ENCODE assay signal across 11 cellular contexts in the genomic region with DNA sequence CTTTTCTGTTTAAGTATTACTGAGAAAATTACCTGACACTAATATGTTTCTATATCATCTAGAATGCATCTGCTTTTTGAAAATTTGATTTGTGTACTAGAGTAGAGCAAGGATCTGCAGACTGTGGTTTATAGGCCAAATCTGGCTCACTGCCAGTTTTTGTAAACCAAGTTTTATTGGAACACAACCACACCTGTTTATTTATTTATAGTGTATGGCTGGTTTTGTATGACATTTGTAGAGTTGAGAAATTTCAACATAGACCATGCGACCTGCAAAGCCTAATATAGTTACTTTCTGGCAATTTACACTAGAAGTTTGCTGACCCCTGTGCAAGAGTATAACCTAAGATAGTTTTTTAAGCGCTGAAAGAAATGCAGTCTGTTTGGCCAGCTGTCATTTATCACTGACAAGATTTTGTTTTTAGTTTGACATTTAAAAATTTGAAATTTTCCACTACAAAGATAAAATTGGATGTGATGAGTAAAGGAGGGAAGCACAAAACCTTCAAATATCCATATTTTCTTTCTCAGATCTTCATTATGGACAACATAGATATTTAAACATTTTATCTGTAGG. TPM values are rescaled to one million over a fixed set of nuclear protein-coding genes. Genes with fewer than 3 reads are reported as not detected.
DNase-seq lines count a peak whose midpoint lies in the region; ATAC-seq and TF ChIP-seq lines count a peak whose summit lies in the region.
"Had no signal": no experiment of that assay in that cellular context is flagged by ENCODE, and none has a peak within 500 bp of the region (broad histone marks: within the 10 kb centered on the region; RNA-seq: fewer than 3 reads in every experiment).

No MANE protein-coding gene starts in this region.

- H3K9me3 Mint-ChIP-seq in activated CD4-positive, alpha-beta T cell treated with anti-CD3 and anti-CD28 coated beads, Interleukin-2, amount 10 ng/mL, durations not matched to agents 7 days and 5 days, result no peaks in the 10 kb centered on the region
- H3K9me3 Mint-ChIP-seq in stimulated activated naive B cell treated with anti-CD40 and anti-IgM and Interleukin-4, amounts not matched to agents 10 μg/mL and 1 μg/mL and 100 μg/mL, for 72 hours, result no peaks in the 10 kb centered on the region
- no peaks in the 10 kb centered on the region for H3K9me3 Mint-ChIP-seq in glutamatergic neuron (ENCODE audit: unreplicated experiment)
- H3K9me3 Mint-ChIP-seq: activated naive CD8-positive, alpha-beta T cell treated with anti-CD3 and anti-CD28 coated beads, Interleukin-2, amount 10 ng/mL, durations not matched to agents 7 days and 5 days had no signal

- no peak for TF ChIP-seq EP300 in esophagus muscularis mucosa (IDR thresholded peaks at IDR 0.05)

- no peaks in the 10 kb centered on the region for H3K36me3 ChIP-seq in esophagus muscularis mucosa

- no peaks in the 10 kb centered on the region for H3K27me3 ChIP-seq in esophagus muscularis mucosa

- H3K36me3 Mint-ChIP-seq in activated CD4-positive, alpha-beta T cell treated with anti-CD3 and anti-CD28 coated beads, Interleukin-2, amount 10 ng/mL, durations not matched to agents 7 days and 5 days (ENCODE audit: low read depth), result peaks cover 5% of the 10 kb centered on the region
- H3K36me3 Mint-ChIP-seq in stimulated activated naive B cell treated with anti-CD40 and anti-IgM and Interleukin-4, amounts not matched to agents 10 μg/mL and 1 μg/mL and 100 μg/mL, for 72 hours, result peaks cover 0 to 4% of the 10 kb centered on the region in 2 donors
- no peaks in the 10 kb centered on the region for H3K36me3 Mint-ChIP-seq in glutamatergic neuron (ENCODE audit: unreplicated experiment)

- H3K4me1 Mint-ChIP-seq in activated CD4-positive, alpha-beta T cell treated with anti-CD3 and anti-CD28 coated beads, Interleukin-2, amount 10 ng/mL, durations not matched to agents 7 days and 5 days, result peaks cover 54% of the 10 kb centered on the region
- H3K4me1 Mint-ChIP-seq in stimulated activated naive B cell treated with anti-CD40 and anti-IgM and Interleukin-4, amounts not matched to agents 10 μg/mL and 1 μg/mL and 100 μg/mL, for 72 hours, result peaks cover 24 to 43% of the 10 kb centered on the region in 2 donors
- H3K4me1 Mint-ChIP-seq in glutamatergic neuron (ENCODE audit: low read depth, unreplicated experiment), result peaks cover 20% of the 10 kb centered on the region

- CTCF ChIA-PET in activated CD4-positive, alpha-beta T cell treated with anti-CD3 and anti-CD28 coated beads, Interleukin-2, amount 10 ng/mL, durations not matched to agents 7 days and 5 days (lab: Charles Lee), result interaction anchor here (0.7 to 2.0 kb wide), 3 partner anchors 11 to 1534 kb away, joined by 3 to 6 read pairs (median 4); no protein-coding TSS in a partner anchor

- WGBS in esophagus muscularis mucosa, result 37% methylated on average over 2 of the region's 2 CpGs

- peaks cover 30 to 56% (median 43%) of the 10 kb centered on the region in 4 donors for H3K4me1 ChIP-seq in esophagus muscularis mucosa

- H3K4me3 ChIP-seq in esophagus muscularis mucosa, result no peak overlapping the region

- intact Hi-C loops in esophagus muscularis mucosa (cut with DNase I), result no loop called here

- no peaks in the 10 kb centered on the region for H3K9me3 ChIP-seq in esophagus muscularis mucosa
- H3K9me3 ChIP-seq: SK-N-SH had no signal

- no peak overlapping the region for H3K4me3 Mint-ChIP-seq in activated CD4-positive, alpha-beta T cell treated with anti-CD3 and anti-CD28 coated beads, Interleukin-2, amount 10 ng/mL, durations not matched to agents 7 days and 5 days
- no peak overlapping the region for H3K4me3 Mint-ChIP-seq in stimulated activated naive B cell treated with anti-CD40 and anti-IgM and Interleukin-4, amounts not matched to agents 10 μg/mL and 1 μg/mL and 100 μg/mL, for 72 hours
- H3K4me3 Mint-ChIP-seq in glutamatergic neuron (ENCODE audit: unreplicated experiment), result no peak overlapping the region

- peak overlapping the region; percentile 97 for H3K27ac Mint-ChIP-seq in activated CD4-positive, alpha-beta T cell treated with anti-CD3 and anti-CD28 coated beads, Interleukin-2, amount 10 ng/mL, durations not matched to agents 7 days and 5 days
- H3K27ac Mint-ChIP-seq in stimulated activated naive B cell treated with anti-CD40 and anti-IgM and Interleukin-4, amounts not matched to agents 10 μg/mL and 1 μg/mL and 100 μg/mL, for 72 hours, result peak overlapping the region; percentile 76
- no peak overlapping the region for H3K27ac Mint-ChIP-seq in glutamatergic neuron (ENCODE audit: unreplicated experiment)

- in situ Hi-C loops in ACHN (cut with HindIII; ENCODE audit: low pct_ligation_motif_present, low pct_unique_long_range_greater_than_20kb, low sequenced_read_pairs), result no loop called here

- no peak for TF ChIP-seq CTCF in esophagus muscularis mucosa (IDR thresholded peaks at IDR 0.05)
- no peak for TF ChIP-seq CTCF in glutamatergic neuron (IDR thresholded peaks at IDR 0.05; ENCODE audit: partially characterized antibody, unreplicated experiment)

- peak; percentile 18 for DNase-seq in activated CD4-positive, alpha-beta T cell treated with anti-CD3 and anti-CD28 coated beads, Interleukin-2, amount 10 ng/mL, durations not matched to agents 7 days and 5 days
- DNase-seq in activated CD4-positive, alpha-beta T cell treated with anti-CD3 and anti-CD28 coated beads, Interleukin-2, amount 50 U/mL, for 48 hours, result no peak
- DNase-seq in NCI-H510A treated with DMSO at 0.1 percent for 48 hours (lab: John Stamatoyannopoulos, UW) (peak; percentile 66), esophagus muscularis mucosa (ENCODE audit: extremely low spot score) (no peak), COR-L47 (lab: John Stamatoyannopoulos, UW) (no peak), glutamatergic neuron (no peak), ACHN (no peak)
- no peak for DNase-seq in stimulated activated naive B cell treated with anti-CD40 and anti-IgM and Interleukin-4, amounts not matched to agents 10 μg/mL and 1 μg/mL and 100 μg/mL, for 72 hours
- DNase-seq: activated naive CD8-positive, alpha-beta T cell treated with anti-CD3 and anti-CD28 coated beads, Interleukin-2, amount 10 ng/mL, durations not matched to agents 7 days and 5 days; mesendoderm; SK-N-SH had no signal

- POLR2A ChIA-PET in activated CD4-positive, alpha-beta T cell treated with anti-CD3 and anti-CD28 coated beads, Interleukin-2, amount 10 ng/mL, durations not matched to agents 7 days and 5 days (lab: Charles Lee), result no interaction called here

- H3K27me3 Mint-ChIP-seq in activated CD4-positive, alpha-beta T cell treated with anti-CD3 and anti-CD28 coated beads, Interleukin-2, amount 10 ng/mL, durations not matched to agents 7 days and 5 days, result no peaks in the 10 kb centered on the region
- H3K27me3 Mint-ChIP-seq in stimulated activated naive B cell treated with anti-CD40 and anti-IgM and Interleukin-4, amounts not matched to agents 10 μg/mL and 1 μg/mL and 100 μg/mL, for 72 hours, result no peaks in the 10 kb centered on the region
- H3K27me3 Mint-ChIP-seq in glutamatergic neuron (ENCODE audit: unreplicated experiment), result no peaks in the 10 kb centered on the region
- H3K27me3 Mint-ChIP-seq: activated naive CD8-positive, alpha-beta T cell treated with anti-CD3 and anti-CD28 coated beads, Interleukin-2, amount 10 ng/mL, durations not matched to agents 7 days and 5 days had no signal

- H3K27ac ChIP-seq in esophagus muscularis mucosa (replicated peaks in 1 of 4), result peak overlapping the region; percentile 66 to 77 (median 74)

- TF ChIP-seq POLR2A in esophagus muscularis mucosa (IDR thresholded peaks at IDR 0.05; ENCODE audit: low read depth), result no peak

- ATAC-seq in stimulated activated naive B cell treated with anti-CD40 and anti-IgM and Interleukin-4, amounts not matched to agents 10 μg/mL and 1 μg/mL and 100 μg/mL, for 72 hours (replicated peaks), result no peak

RNA-seq across cellular contexts. Expression of gene CACYBP, which starts 36.1 kb away (rescaled TPM):
- total RNA-seq in activated CD4-positive, alpha-beta T cell treated with anti-CD3 and anti-CD28 coated beads, Interleukin-2, amount 10 ng/mL, durations not matched to agents 7 days and 5 days, result 100 to 1,000 TPM; 198 to 207 TPM
- total RNA-seq in esophagus muscularis mucosa (100 to 1,000 TPM in 2 of 4 donors, 10 to 100 TPM in 2; 48.5 to 125 (median 94.7) TPM), glutamatergic neuron (ENCODE audit: unreplicated experiment) (88.7 TPM)

RNA-seq across cellular contexts. Expression of gene MRPS14, which starts 59.6 kb away (rescaled TPM):
- total RNA-seq in activated CD4-positive, alpha-beta T cell treated with anti-CD3 and anti-CD28 coated beads, Interleukin-2, amount 10 ng/mL, durations not matched to agents 7 days and 5 days, result 10 to 100 TPM; 34.5 to 34.6 TPM
- total RNA-seq in esophagus muscularis mucosa (10 to 100 TPM; 17.9 to 31.1 (median 26.1) TPM), glutamatergic neuron (ENCODE audit: unreplicated experiment) (35.3 TPM)

Comparison
In these comparisons a context has a peak if more than half of its experiments do, and no peak if none do; other contexts are left out.
1. DNase-seq: peak in activated CD4-positive, alpha-beta T cell treated with anti-CD3 and anti-CD28 coated beads, Interleukin-2, amount 10 ng/mL, durations not matched to agents 7 days and 5 days (single experiment) and NCI-H510A treated with DMSO at 0.1 percent for 48 hours (single experiment); none in activated CD4-positive, alpha-beta T cell treated with anti-CD3 and anti-CD28 coated beads, Interleukin-2, amount 50 U/mL, for 48 hours (0 of 2), esophagus muscularis mucosa (single experiment), stimulated activated naive B cell treated with anti-CD40 and anti-IgM and Interleukin-4, amounts not matched to agents 10 μg/mL and 1 μg/mL and 100 μg/mL, for 72 hours (single experiment), COR-L47 (single experiment), glutamatergic neuron (single experiment) and ACHN (single experiment).